ENCODE assay signal across 15 cellular contexts in genomic region chr14:72129283-72129682, GRCh38.
"Had no signal": no experiment of that assay in that cellular context is flagged by ENCODE, and none has a peak within 500 bp of the region (broad histone marks: within the 10 kb centered on the region; RNA-seq: fewer than 3 reads in every experiment).

No MANE protein-coding gene starts in this region.

- ATAC-seq: activated CD4-positive, alpha-beta T cell treated with anti-CD3 and anti-CD28 coated beads for 36 hours; activated CD8-positive, alpha-beta T cell treated with anti-CD3 and anti-CD28 coated beads for 36 hours; left colon; stimulated activated naive CD8-positive, alpha-beta T cell treated with anti-CD3 and anti-CD28 coated beads, Interleukin-15, amount 100 ng/mL, for 72 hours; T-helper 17 cell had no signal

- H3K9me3 Mint-ChIP-seq: activated CD8-positive, alpha-beta T cell treated with anti-CD3 and anti-CD28 coated beads for 36 hours had no signal

- H3K9me3 ChIP-seq: colonic mucosa, thoracic aorta, uterus had no signal

- FAIRE-seq: endothelial cell of umbilical vein had no signal

- H3K4me3 ChIP-seq: cardiac muscle cell, colonic mucosa, thoracic aorta, uterus had no signal

- H3K27ac ChIP-seq: cardiac muscle cell, colonic mucosa, thoracic aorta, uterus had no signal

- H3K27me3 ChIP-seq: cardiac muscle cell, colonic mucosa, uterus had no signal

- H3K4me3 Mint-ChIP-seq: activated CD4-positive, alpha-beta T cell treated with anti-CD3 and anti-CD28 coated beads for 36 hours; activated CD8-positive, alpha-beta T cell treated with anti-CD3 and anti-CD28 coated beads for 36 hours; stimulated activated naive CD8-positive, alpha-beta T cell treated with anti-CD3 and anti-CD28 coated beads, Interleukin-15, amount 100 ng/mL, for 72 hours; T-helper 17 cell had no signal

- H3K4me1 Mint-ChIP-seq: activated CD4-positive, alpha-beta T cell treated with anti-CD3 and anti-CD28 coated beads for 36 hours; stimulated activated naive CD8-positive, alpha-beta T cell treated with anti-CD3 and anti-CD28 coated beads, Interleukin-15, amount 100 ng/mL, for 72 hours had no signal

- DNase-seq: activated CD4-positive, alpha-beta T cell treated with anti-CD3 and anti-CD28 coated beads for 36 hours; activated CD8-positive, alpha-beta memory T cell treated with anti-CD3 and anti-CD28 coated beads, Interleukin-2, amount 50 U/mL, for 4 hours; activated CD8-positive, alpha-beta T cell treated with anti-CD3 and anti-CD28 coated beads for 36 hours; aorta; colonic mucosa; effector CD4-positive, alpha-beta T cell; foreskin melanocyte; left colon; stimulated activated CD4-positive, alpha-beta T cell treated with anti-CD3 and anti-CD28 coated beads, Interleukin-4, amount 100 ng/mL, for 4 hours; stimulated activated naive CD8-positive, alpha-beta T cell treated with anti-CD3 and anti-CD28 coated beads, Interleukin-15, amount 100 ng/mL, for 72 hours; T-helper 17 cell; uterus had no signal

- H3K36me3 ChIP-seq: cardiac muscle cell, colonic mucosa, thoracic aorta, uterus had no signal

- H3K4me1 ChIP-seq: colonic mucosa, uterus had no signal

- H3K27ac Mint-ChIP-seq: activated CD4-positive, alpha-beta T cell treated with anti-CD3 and anti-CD28 coated beads for 36 hours; activated CD8-positive, alpha-beta T cell treated with anti-CD3 and anti-CD28 coated beads for 36 hours; stimulated activated naive CD8-positive, alpha-beta T cell treated with anti-CD3 and anti-CD28 coated beads, Interleukin-15, amount 100 ng/mL, for 72 hours; T-helper 17 cell had no signal
